18 cellular contexts compared by ENCODE assay signal in the genomic region with DNA sequence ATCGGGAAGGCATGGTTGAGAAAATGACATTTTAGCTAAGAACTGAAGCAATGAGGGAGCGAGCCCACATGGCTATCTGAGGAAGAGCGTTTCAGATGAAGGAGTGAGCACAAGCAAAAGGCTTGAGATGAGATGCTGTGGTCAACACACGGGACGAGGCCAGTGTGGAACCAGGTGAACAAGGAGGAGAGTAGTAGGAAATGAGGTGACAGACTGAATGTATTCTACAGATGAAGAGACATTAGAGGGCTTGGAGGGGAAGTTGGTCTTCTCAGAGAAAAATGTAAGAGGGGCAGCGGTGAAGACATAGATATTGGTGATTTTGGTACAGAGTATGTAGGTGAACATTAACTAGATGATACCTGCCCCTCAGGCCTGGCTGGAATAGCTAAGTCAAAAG. TPM values are rescaled to one million over a fixed set of nuclear protein-coding genes. Genes with fewer than 3 reads are reported as not detected.
DNase-seq lines count a peak whose midpoint lies in the region; ATAC-seq and TF ChIP-seq lines count a peak whose summit lies in the region.
"Had no signal": no experiment of that assay in that cellular context is flagged by ENCODE, and none has a peak within 500 bp of the region (broad histone marks: within the 10 kb centered on the region; RNA-seq: fewer than 3 reads in every experiment).

No MANE protein-coding gene starts in this region.

- no peak overlapping the region for H3K56ac ChIP-seq in H9 (ENCODE audit: insufficient read length, low read depth, low read length)

- H3K4me3 ChIP-seq in smooth muscle cell, result no peak overlapping the region
- H3K4me3 ChIP-seq: A549, HAP-1 had no signal

- H3K9me3 ChIP-seq in H9 (ENCODE audit: control insufficient read depth, low read depth, low read length), result no peaks in the 10 kb centered on the region
- H3K9me3 ChIP-seq in smooth muscle cell (replicated peaks; ENCODE audit: low read depth), result no peaks in the 10 kb centered on the region
- H3K9me3 ChIP-seq: A549, Caco-2, HAP-1 had no signal

- H4K5ac ChIP-seq in H9 (ENCODE audit: insufficient read length, low read depth, low read length), result no peak overlapping the region

- H3K36me3 Mint-ChIP-seq in activated naive CD8-positive, alpha-beta T cell, result peaks cover 22% of the 10 kb centered on the region
- H3K36me3 Mint-ChIP-seq in activated naive CD8-positive, alpha-beta T cell treated with anti-CD3 and anti-CD28 coated beads, Interleukin-2, amount 50 U/mL, for 24 hours (ENCODE audit: low read depth), result peaks cover 48% of the 10 kb centered on the region
- peaks cover 23 to 48% (median 42%) of the 10 kb centered on the region in 3 experiments; a peak in 6 of 7 replicates for H3K36me3 Mint-ChIP-seq in H9 (ENCODE audit: insufficient read depth in 1 of 3, low read depth in 3 of 3)
- H3K36me3 Mint-ChIP-seq in endothelial cell (ENCODE audit: low read depth, unreplicated experiment), result peaks cover 25% of the 10 kb centered on the region
- peaks cover 39% of the 10 kb centered on the region for H3K36me3 Mint-ChIP-seq in type B pancreatic cell

- H3K36me3 ChIP-seq in smooth muscle cell (ENCODE audit: low read depth), result peaks cover 18% of the 10 kb centered on the region

- no peak overlapping the region for H3K9ac ChIP-seq in H9 (ENCODE audit: extremely low read depth, insufficient read length, low read length)
- no peak overlapping the region for H3K9ac ChIP-seq in smooth muscle cell (ENCODE audit: low read depth)

- TF ChIP-seq CTCF in H9 (conservative IDR thresholded peaks at IDR 0.05), result no peak
- no peak for TF ChIP-seq CTCF in endothelial cell (IDR thresholded peaks at IDR 0.05; ENCODE audit: unreplicated experiment)
- no peak for TF ChIP-seq CTCF in type B pancreatic cell (conservative IDR thresholded peaks at IDR 0.05)
- no peak for TF ChIP-seq CTCF in smooth muscle cell (IDR thresholded peaks at IDR 0.05; ENCODE audit: borderline replicate concordance, insufficient read depth, poor library complexity, severe bottlenecking)

- H3T11ph ChIP-seq in H9 (ENCODE audit: low read length), result no peak overlapping the region

- no peaks in the 10 kb centered on the region for H3K4me1 Mint-ChIP-seq in activated naive CD8-positive, alpha-beta T cell (ENCODE audit: low read depth)
- H3K4me1 Mint-ChIP-seq in activated naive CD8-positive, alpha-beta T cell treated with anti-CD3 and anti-CD28 coated beads, Interleukin-2, amount 50 U/mL, for 24 hours, result peaks cover 4% of the 10 kb centered on the region
- H3K4me1 Mint-ChIP-seq in H9 (0 out of 4 replicates have a peak, but pooled peaks cover 0 to 1% of the 10 kb centered on the region in 2 experiments), endothelial cell (ENCODE audit: unreplicated experiment) (peaks cover 10% of the 10 kb centered on the region), type B pancreatic cell (ENCODE audit: unreplicated experiment) (no peaks in the 10 kb centered on the region)

- H3K79me1 ChIP-seq in H9 (ENCODE audit: insufficient read depth, low read depth, low read length, poor library complexity, severe bottlenecking), result no peaks in the 10 kb centered on the region

- H2BK12ac ChIP-seq in H9 (ENCODE audit: insufficient read length, low read depth, low read length), result no peak overlapping the region

- no peak overlapping the region for H2AK5ac ChIP-seq in H9 (ENCODE audit: insufficient read length, low read length)

- H3K18ac ChIP-seq in H9 (ENCODE audit: insufficient read length, low read depth, low read length), result no peak overlapping the region

- WGBS in H9 (ENCODE audit: extremely low coverage, insufficient read length, low lambda C conversion rate), result no CpG with 5 or more reads among the region's 6 CpGs
- WGBS in smooth muscle cell (ENCODE audit: low lambda C conversion rate), result 87% methylated on average over 6 of the region's 6 CpGs

- H3K4ac ChIP-seq in H9 (ENCODE audit: low read depth, low read length), result no peak overlapping the region

- H2AFZ ChIP-seq in H9 (ENCODE audit: low read length) (no peak overlapping the region), smooth muscle cell (ENCODE audit: low read depth) (no peak overlapping the region)

- H4K8ac ChIP-seq in H9 (replicated peaks; ENCODE audit: insufficient read length, low read depth, low read length), result no peak overlapping the region

- no peak overlapping the region for H2BK120ac ChIP-seq in H9 (ENCODE audit: low read depth, low read length, poor library complexity, severe bottlenecking)

- no peaks in the 10 kb centered on the region for H3K23me2 ChIP-seq in H9 (ENCODE audit: insufficient read length, low read depth, low read length, poor library complexity, severe bottlenecking)

- H3K4me1 ChIP-seq in H9 (ENCODE audit: insufficient read depth, low read length), result no peaks in the 10 kb centered on the region
- no peaks in the 10 kb centered on the region for H3K4me1 ChIP-seq in smooth muscle cell (ENCODE audit: low read depth)
- H3K4me1 ChIP-seq: A549, HAP-1 had no signal

- no peak overlapping the region for H3K14ac ChIP-seq in H9 (ENCODE audit: insufficient read depth, low read length)

- no peak for ATAC-seq in activated naive CD8-positive, alpha-beta T cell treated with anti-CD3 and anti-CD28 coated beads, Interleukin-2, amount 50 U/mL, for 24 hours

- H3K27ac Mint-ChIP-seq in activated naive CD8-positive, alpha-beta T cell, result peak overlapping the region; percentile 1
- no peak overlapping the region for H3K27ac Mint-ChIP-seq in activated naive CD8-positive, alpha-beta T cell treated with anti-CD3 and anti-CD28 coated beads, Interleukin-2, amount 50 U/mL, for 24 hours
- H3K27ac Mint-ChIP-seq in H9, result peak overlapping the region in 2 of 3 experiments; percentile 3 to 88; a peak in 4 of 7 replicates
- no peak overlapping the region for H3K27ac Mint-ChIP-seq in endothelial cell (ENCODE audit: unreplicated experiment)
- H3K27ac Mint-ChIP-seq in type B pancreatic cell, result peak overlapping the region; percentile 2

- H4K20me1 ChIP-seq in H9 (ENCODE audit: control insufficient read depth, insufficient read depth, insufficient read length) (no peaks in the 10 kb centered on the region), smooth muscle cell (ENCODE audit: low read depth) (no peaks in the 10 kb centered on the region)

- H3K23ac ChIP-seq in H9 (ENCODE audit: insufficient read length, low read depth, low read length), result no peak overlapping the region

- no peak overlapping the region for H3K4me2 ChIP-seq in H9 (ENCODE audit: insufficient read depth, insufficient read length, low read length)
- H3K4me2 ChIP-seq in smooth muscle cell, result no peak overlapping the region
- H3K4me2 ChIP-seq: A549 had no signal

- DNase-seq in activated naive CD8-positive, alpha-beta T cell treated with anti-CD3 and anti-CD28 coated beads, Interleukin-2, amount 50 U/mL, for 24 hours, result no peak
- DNase-seq in H9, result no peak
- DNase-seq in endothelial cell (ENCODE audit: low spot score), result no peak
- no peak for DNase-seq in type B pancreatic cell (ENCODE audit: extremely low spot score, unreplicated experiment)
- DNase-seq in NCI-H1417 (lab: John Stamatoyannopoulos, UW), result no peak
- DNase-seq in smooth muscle cell (lab: John Stamatoyannopoulos, UW; ENCODE audit: unreplicated experiment), result no peak
- DNase-seq: C1 segment of cervical spinal cord; Caco-2; KBM-7; NCI-H1436; NCI-H2029 treated with DMSO at 0.1 percent for 48 hours; NCI-H2171 treated with DMSO at 0.1 percent for 48 hours; NCI-H446 treated with DMSO at 0.1 percent for 48 hours; NK-92 treated with Interleukin-12 subunit alpha and Interleukin-12 subunit beta, amount 100 ng/mL, for 24 hours; SHP77 treated with DMSO at 0.1 percent for 48 hours had no signal

- no peaks in the 10 kb centered on the region for H3F3A ChIP-seq in smooth muscle cell (ENCODE audit: low read depth)

- H3K79me2 ChIP-seq in H9 (ENCODE audit: insufficient read depth, low read length) (no peaks in the 10 kb centered on the region), smooth muscle cell (ENCODE audit: low read depth) (no peaks in the 10 kb centered on the region)

- H4K91ac ChIP-seq in H9 (ENCODE audit: insufficient read length, low read depth, low read length), result no peak overlapping the region

- H2BK5ac ChIP-seq in H9 (ENCODE audit: insufficient read length, low read length), result no peak overlapping the region

- no peak overlapping the region for H2BK15ac ChIP-seq in H9 (ENCODE audit: low read depth, low read length)

- no peaks in the 10 kb centered on the region for H3K9me3 Mint-ChIP-seq in activated naive CD8-positive, alpha-beta T cell (ENCODE audit: low read depth)
- no peaks in the 10 kb centered on the region for H3K9me3 Mint-ChIP-seq in activated naive CD8-positive, alpha-beta T cell treated with anti-CD3 and anti-CD28 coated beads, Interleukin-2, amount 50 U/mL, for 24 hours
- H3K9me3 Mint-ChIP-seq in H9, result no peaks in the 10 kb centered on the region
- H3K9me3 Mint-ChIP-seq in endothelial cell (ENCODE audit: unreplicated experiment), result no peaks in the 10 kb centered on the region
- no peaks in the 10 kb centered on the region for H3K9me3 Mint-ChIP-seq in type B pancreatic cell

- no peak overlapping the region for H2BK20ac ChIP-seq in H9 (ENCODE audit: low read depth, low read length, poor library complexity, severe bottlenecking)

- H3K27me3 ChIP-seq in H9 (ENCODE audit: insufficient read depth, low read length) (no peaks in the 10 kb centered on the region), smooth muscle cell (ENCODE audit: low read depth) (no peaks in the 10 kb centered on the region)

- H3K27ac ChIP-seq in H9 (ENCODE audit: insufficient read length, low read depth, low read length), result no peak overlapping the region
- no peak overlapping the region for H3K27ac ChIP-seq in smooth muscle cell (ENCODE audit: low read depth)
- H3K27ac ChIP-seq: A549 had no signal

- H3K4me3 Mint-ChIP-seq in activated naive CD8-positive, alpha-beta T cell, result no peak overlapping the region
- no peak overlapping the region for H3K4me3 Mint-ChIP-seq in activated naive CD8-positive, alpha-beta T cell treated with anti-CD3 and anti-CD28 coated beads, Interleukin-2, amount 50 U/mL, for 24 hours
- H3K4me3 Mint-ChIP-seq in H9, result no peak overlapping the region
- peak overlapping the region; percentile 69 for H3K4me3 Mint-ChIP-seq in endothelial cell (ENCODE audit: unreplicated experiment)
- no peak overlapping the region for H3K4me3 Mint-ChIP-seq in type B pancreatic cell

- no peaks in the 10 kb centered on the region for H3K27me3 Mint-ChIP-seq in activated naive CD8-positive, alpha-beta T cell
- no peaks in the 10 kb centered on the region for H3K27me3 Mint-ChIP-seq in activated naive CD8-positive, alpha-beta T cell treated with anti-CD3 and anti-CD28 coated beads, Interleukin-2, amount 50 U/mL, for 24 hours
- H3K27me3 Mint-ChIP-seq in H9 (ENCODE audit: low read depth) (no peaks in the 10 kb centered on the region), endothelial cell (ENCODE audit: unreplicated experiment) (peaks cover 4% of the 10 kb centered on the region), type B pancreatic cell (no peaks in the 10 kb centered on the region)

RNA-seq across cellular contexts. Expression of a gene that starts 57.2 kb away (rescaled TPM):
- total RNA-seq in H9 (2021) (129 and 132 TPM in 2 replicates), endothelial cell (ENCODE audit: unreplicated experiment) (71.9 TPM), type B pancreatic cell (ENCODE audit: low replicate concordance) (87.9 and 103 TPM in 2 replicates), smooth muscle cell (43.8 and 57.0 TPM in 2 replicates)
- polyA plus RNA-seq in smooth muscle cell, result 56.8 and 74.1 TPM in 2 replicates

Comparison
In these comparisons a context has a peak if more than half of its experiments do, and no peak if none do; other contexts are left out.
1. H3K27ac Mint-ChIP-seq: peak in activated naive CD8-positive, alpha-beta T cell (single experiment), H9 (2 of 3) and type B pancreatic cell (single experiment); none in activated naive CD8-positive, alpha-beta T cell treated with anti-CD3 and anti-CD28 coated beads, Interleukin-2, amount 50 U/mL, for 24 hours (single experiment) and endothelial cell (single experiment).